Comparison of ENCODE assay signal across 15 cellular contexts in genomic region chr11:2862950-2863618, GRCh38. TPM values are rescaled to one million over a fixed set of nuclear protein-coding genes. Genes with fewer than 3 reads are reported as not detected.
DNase-seq lines count a peak whose midpoint lies in the region; ATAC-seq and TF ChIP-seq lines count a peak whose summit lies in the region.
"Had no signal": no experiment of that assay in that cellular context is flagged by ENCODE, and none has a peak within 500 bp of the region (broad histone marks: within the 10 kb centered on the region; RNA-seq: fewer than 3 reads in every experiment).

No MANE protein-coding gene starts in this region.

- no peaks in the 10 kb centered on the region for H3K9me3 Mint-ChIP-seq in activated naive CD4-positive, alpha-beta T cell treated with anti-CD3 and anti-CD28 coated beads, Interleukin-2, amount 50 U/mL, for 72 hours
- H3K9me3 Mint-ChIP-seq: type B pancreatic cell had no signal

- in situ Hi-C loops in transverse colon (cut with MboI; ENCODE audit: low pct_ligation_motif_present in 1 of 4, low pct_unique_long_range_greater_than_20kb in 1 of 4, low sequenced_read_pairs in 3 of 4) (no loop called here), ACHN (cut with HindIII; ENCODE audit: low pct_ligation_motif_present, low pct_unique_long_range_greater_than_20kb, low sequenced_read_pairs) (no loop called here)

- no peaks in the 10 kb centered on the region for H3K9me3 ChIP-seq in transverse colon

- peaks cover 48% of the 10 kb centered on the region for H3K27me3 ChIP-seq in transverse colon

- WGBS in transverse colon (ENCODE audit: low coverage in 1 of 2), 2 donors = 44 to 76% methylated on average over 5 to 30 of the region's 38 CpGs

- TF ChIP-seq CTCF in coronary artery (IDR thresholded peaks at IDR 0.05) = no peak
- no peak for TF ChIP-seq CTCF in transverse colon (IDR thresholded peaks at IDR 0.05)

- TF ChIP-seq POLR2A in transverse colon (IDR thresholded peaks at IDR 0.05) = no peak

- peaks cover 0 to 12% (median 11%) of the 10 kb centered on the region in 4 donors for H3K4me1 ChIP-seq in transverse colon

- H3K4me3 ChIP-seq in coronary artery = peak overlapping the region; percentile 67
- peak overlapping the region in 3 of 4 donors; percentile 13 to 32 (median 25) for H3K4me3 ChIP-seq in transverse colon

- intact Hi-C loops in transverse colon (cut with DNase I; ENCODE audit: low total_unique reads) = no loop called here

- H3K36me3 ChIP-seq in transverse colon = no peaks in the 10 kb centered on the region

- no peak overlapping the region for H3K27ac ChIP-seq in coronary artery
- H3K27ac ChIP-seq in transverse colon = no peak overlapping the region
- H3K27ac ChIP-seq: skin epidermis had no signal

- no peak for DNase-seq in activated naive CD4-positive, alpha-beta T cell treated with anti-CD3 and anti-CD28 coated beads, Interleukin-2, amount 50 U/mL, for 72 hours (ENCODE audit: low spot score in 2 of 2)
- DNase-seq in activated naive CD4-positive, alpha-beta T cell (lab: John Stamatoyannopoulos, UW) = no peak
- DNase-seq in coronary artery (ENCODE audit: low spot score) (no peak), left kidney (ENCODE audit: low read depth, low spot score) (peak; percentile 30), transverse colon (no peak), ACHN (no peak), inferior parietal cortex (ENCODE audit: extremely low spot score) (no peak), RKO (ENCODE audit: low spot score) (no peak)
- DNase-seq: activated CD4-positive, alpha-beta T cell treated with anti-CD3 and anti-CD28 coated beads, Interleukin-2, amount 50 U/mL, for 48 hours; activated naive CD4-positive, alpha-beta T cell treated with Interleukin-2 at 50 U/mL for 16 hours; DMS79; GOT3; T-helper 17 cell had no signal

- peaks cover 0 to 8% of the 10 kb centered on the region in 2 donors for H3K36me3 Mint-ChIP-seq in activated naive CD4-positive, alpha-beta T cell treated with anti-CD3 and anti-CD28 coated beads, Interleukin-2, amount 50 U/mL, for 72 hours
- H3K36me3 Mint-ChIP-seq: type B pancreatic cell had no signal

- no peak for TF ChIP-seq EP300 in transverse colon (IDR thresholded peaks at IDR 0.05; ENCODE audit: low read depth)

- ATAC-seq in activated naive CD4-positive, alpha-beta T cell treated with anti-CD3 and anti-CD28 coated beads, Interleukin-2, amount 50 U/mL, for 72 hours = peak; percentile 25 to 31
- ATAC-seq: T-helper 17 cell had no signal

- no peak overlapping the region for H3K27ac Mint-ChIP-seq in activated naive CD4-positive, alpha-beta T cell treated with anti-CD3 and anti-CD28 coated beads, Interleukin-2, amount 50 U/mL, for 72 hours
- H3K27ac Mint-ChIP-seq: T-helper 17 cell, type B pancreatic cell had no signal

RNA-seq across cellular contexts. Expression of gene CDKN1C, which starts 22.5 kb away (rescaled TPM):
- 1 to 10 TPM; 1.5 to 1.8 TPM for total RNA-seq in activated naive CD4-positive, alpha-beta T cell treated with anti-CD3 and anti-CD28 coated beads, Interleukin-2, amount 50 U/mL, for 72 hours
- total RNA-seq in transverse colon = 10 to 100 TPM; 12.4 to 40.0 (median 27.7) TPM

Comparison
In these comparisons a context has a peak if more than half of its experiments do, and no peak if none do; other contexts are left out.
1. RNA of gene CDKN1C, which starts 22.5 kb away (total RNA-seq): 12.4 to 40.0 TPM in transverse colon; 1.5 to 1.8 TPM in activated naive CD4-positive, alpha-beta T cell treated with anti-CD3 and anti-CD28 coated beads, Interleukin-2, amount 50 U/mL, for 72 hours; every median in the first group is over 4 times any median in the second.